Comparison of ENCODE assay signal across 8 cellular contexts in genomic region chr6:27139753-27140522, GRCh38.
DNase-seq lines count a peak whose midpoint lies in the region; ATAC-seq, FAIRE-seq and TF ChIP-seq lines count a peak whose summit lies in the region.

No MANE protein-coding gene starts in this region.

- peak overlapping the region; percentile 98 for H3K4me3 Mint-ChIP-seq in type B pancreatic cell

- TF ChIP-seq POLR2A in GM12878 (IDR thresholded peaks at IDR 0.05; ENCODE audit: low read depth, low read length) (no peak), HepG2 (IDR thresholded peaks at IDR 0.05; ENCODE audit: insufficient read depth in 1 of 2, low read depth in 2 of 2, low read length in 2 of 2) (no peak)

- peak overlapping the region; percentile 94 for H3K27ac ChIP-seq in GM12878 (ENCODE audit: control insufficient read depth, insufficient read depth)
- no peak overlapping the region for H3K27ac ChIP-seq in HepG2 (ENCODE audit: extremely low read length, insufficient read depth, low read length)

- H3K9me3 Mint-ChIP-seq in type B pancreatic cell: no peaks in the 10 kb centered on the region

- H3K79me2 ChIP-seq in GM12878 (ENCODE audit: control insufficient read depth, insufficient read depth, low read length) (peaks cover 62% of the 10 kb centered on the region), HepG2 (ENCODE audit: insufficient read depth, low read length) (no peaks in the 10 kb centered on the region)

- H3K4me3 ChIP-seq in GM12878 (peak overlapping the region; percentile 85), HepG2 (replicated peaks in 1 of 3; ENCODE audit: insufficient read depth in 1 of 3, low read depth in 2 of 3, low read length in 3 of 3) (no peak overlapping the region)

- H3K36me3 ChIP-seq in GM12878 (ENCODE audit: control insufficient read depth in 2 of 2, insufficient read depth in 2 of 2, low read length in 1 of 2) (no peaks in the 10 kb centered on the region; a peak in 1 of 4 replicates), HepG2 (replicated peaks in 1 of 2; ENCODE audit: control insufficient read depth in 1 of 2, insufficient read depth in 2 of 2, low read length in 2 of 2) (no peaks in the 10 kb centered on the region)

- whole genome bisulfite sequencing in GM12878 (ENCODE audit: insufficient coverage, insufficient replicate concordance, low lambda C conversion rate, missing lambda C conversion rate): 1% methylated on average over 18 of the region's 18 CpGs
- 69% methylated on average over 18 of the region's 18 CpGs for whole genome bisulfite sequencing in HepG2 (ENCODE audit: low lambda C conversion rate)

- H3K27me3 ChIP-seq in GM12878 (replicated peaks in 1 of 2; ENCODE audit: control insufficient read depth in 2 of 2, insufficient read depth in 2 of 2, low read length in 1 of 2): no peaks in the 10 kb centered on the region
- no peaks in the 10 kb centered on the region for H3K27me3 ChIP-seq in HepG2 (ENCODE audit: control insufficient read depth in 1 of 2, insufficient read depth in 2 of 2, low read length in 2 of 2)

- peak overlapping the region; percentile 80 for H3K9ac ChIP-seq in GM12878 (ENCODE audit: control insufficient read depth, insufficient read depth, low read length)
- no peak overlapping the region for H3K9ac ChIP-seq in HepG2 (ENCODE audit: insufficient read depth, low read depth, low read length)

- POLR2A ChIA-PET in GM12878 (lab: Charles Lee) (interaction anchor here (0.6 to 1.7 kb wide), 4 partner anchors 7 to 757 kb away, joined by 3 to 7 read pairs (median 5); a partner anchor contains a TSS), HepG2 (lab: Yijun Ruan, JAX) (no interaction called here)

- in situ Hi-C loops in GM12878 (cut with MboI) (no loop called here), HepG2 (cut with HindIII; ENCODE audit: extremely low pct_ligation_motif_present, low pct_unique_long_range_greater_than_20kb) (no loop called here)

- SMC1A ChIA-PET in GM12878 (lab: Charles Lee; ENCODE audit: uncharacterized antibody, unreplicated experiment): interaction anchor here (1.7 kb wide), 1 partner anchor 10 kb away, joined by 5 read pairs; no protein-coding TSS in a partner anchor

- no TSS peak for BruUV-seq in GM12878 (replicated peaks; lab: Mats Ljungman, UMichigan)
- BruUV-seq in HepG2 (replicated peaks; lab: Mats Ljungman, UMichigan): no TSS peak

- peak; percentile 70 for FAIRE-seq in GM12878 (lab: Jason Lieb, UNC)
- FAIRE-seq in HepG2 (lab: Jason Lieb, UNC): peak; percentile 15

- H3K4me2 ChIP-seq in GM12878 (ENCODE audit: control insufficient read depth, insufficient read depth) (peak overlapping the region; percentile 49), HepG2 (ENCODE audit: low read depth, low read length) (no peak overlapping the region)

- TF ChIP-seq RAD21 in GM12878 (IDR thresholded peaks at IDR 0.05; ENCODE audit: insufficient read depth, low read depth, low read length) (no peak), HepG2 (CRISPR knock-in tag; IDR thresholded peaks at IDR 0.05) (no peak)

- no peak for TF ChIP-seq EP300 in GM12878 (IDR thresholded peaks at IDR 0.05; ENCODE audit: borderline replicate concordance in 1 of 2, control insufficient read depth in 1 of 2, low read depth in 2 of 2, low read length in 2 of 2)
- TF ChIP-seq EP300 in HepG2 (IDR thresholded peaks at IDR 0.05; ENCODE audit: low read depth in 2 of 2, low read length in 2 of 2): no peak
- TF ChIP-seq EP300 in HepG2 (CRISPR knock-in tag; IDR thresholded peaks at IDR 0.05; ENCODE audit: borderline replicate concordance): no peak

- H3K4me1 ChIP-seq in GM12878 (ENCODE audit: control insufficient read depth, insufficient read depth, low read length): peaks cover 22% of the 10 kb centered on the region
- H3K4me1 ChIP-seq in HepG2 (ENCODE audit: insufficient read depth, low read length): peaks cover 17% of the 10 kb centered on the region

- no peaks in the 10 kb centered on the region for H3K36me3 Mint-ChIP-seq in type B pancreatic cell

- no peaks in the 10 kb centered on the region for H3K27me3 Mint-ChIP-seq in type B pancreatic cell

- RAD21 ChIA-PET in GM12878 (lab: Charles Lee; ENCODE audit: unreplicated experiment): interaction anchor here (1.2 kb wide), 2 partner anchors 12 to 754 kb away, joined by 3 to 4 read pairs; no protein-coding TSS in a partner anchor

- H3K27ac Mint-ChIP-seq in type B pancreatic cell: peak overlapping the region; percentile 99

- peak; percentile 21 for ATAC-seq in GM21723 (IDR thresholded peaks at IDR 0.05; ENCODE audit: unreplicated experiment)
- peak; percentile 41 for ATAC-seq in GM12878
- no peak for ATAC-seq in HepG2

- intact Hi-C loops in GM12878 (cut with micrococcal nuclease; ENCODE audit: unreplicated experiment) (no loop called here), HepG2 (cut with micrococcal nuclease; ENCODE audit: unreplicated experiment) (no loop called here)

- peaks cover 22% of the 10 kb centered on the region for H3K4me1 Mint-ChIP-seq in type B pancreatic cell (ENCODE audit: unreplicated experiment)

- TF ChIP-seq CTCF in GM12878 (IDR thresholded peaks at IDR 0.05 in 2 of 3, conservative IDR thresholded peaks at IDR 0.05 in 1 of 3; ENCODE audit: control insufficient read depth in 2 of 3, extremely low read depth in 1 of 3, insufficient read depth in 1 of 3, low read depth in 3 of 3, low read length in 3 of 3) (no peak), HepG2 (CRISPR knock-in tag; IDR thresholded peaks at IDR 0.05) (no peak), type B pancreatic cell (conservative IDR thresholded peaks at IDR 0.05) (peak; percentile 8)

- DNase-seq in GF-D8 (lab: John Stamatoyannopoulos, UW): peak; percentile 15
- DNase-seq in MV-4-11 (lab: John Stamatoyannopoulos, UW): peak; percentile 77
- no peak for DNase-seq in GM12878 (ENCODE audit: low read depth, low spot score)
- no peak for DNase-seq in HepG2 (ENCODE audit: low spot score)
- DNase-seq in type B pancreatic cell (ENCODE audit: extremely low spot score, unreplicated experiment): no peak
- DNase-seq in medulla oblongata (ENCODE audit: extremely low spot score): no peak
- DNase-seq in amniotic stem cell (lab: John Stamatoyannopoulos, UW): no peak

- H3K9me3 ChIP-seq in GM12878 (replicated peaks; ENCODE audit: control insufficient read depth, insufficient read depth, low read length): no peaks in the 10 kb centered on the region
- H3K9me3 ChIP-seq in HepG2 (ENCODE audit: low read length): no peaks in the 10 kb centered on the region

- CTCF ChIA-PET in GM12878 (lab: Yijun Ruan, JAX) (interaction anchor here (0.6 to 2.0 kb wide), 4 partner anchors 10 to 1096 kb away, joined by 3 to 5 read pairs (median 4); a partner anchor contains a TSS), HepG2 (lab: Yijun Ruan, JAX; ENCODE audit: low intra/inter-chr PET ratio, low total read pairs) (no interaction called here)

- H2AFZ ChIP-seq in GM12878 (ENCODE audit: control insufficient read depth, low read depth, low read length) (no peak overlapping the region), HepG2 (ENCODE audit: low read length) (no peak overlapping the region)

- H4K20me1 ChIP-seq in GM12878 (ENCODE audit: control insufficient read depth, insufficient read depth) (no peaks in the 10 kb centered on the region), HepG2 (ENCODE audit: insufficient read depth, low read length) (no peaks in the 10 kb centered on the region)

TF ChIP-seq in GM12878, 131 proteins besides CTCF, POLR2A, EP300 and RAD21 (continues in another document):
- TF ChIP-seq MTA2 (IDR thresholded peaks at IDR 0.05; ENCODE audit: low read depth): 0 out of 2 replicates have a peak, but pooled peaks have one; percentile 5
- TF ChIP-seq POLR2AphosphoS5 (IDR thresholded peaks at IDR 0.05; ENCODE audit: low read length): peak; percentile 80
- TF ChIP-seq PML (IDR thresholded peaks at IDR 0.05; ENCODE audit: low read length): peak; percentile 71; the same call in 1 of the 2 replicates
- TF ChIP-seq STAT3 (IDR thresholded peaks at IDR 0.05; ENCODE audit: low read depth, low read length): no peak
- TF ChIP-seq EGR1 (IDR thresholded peaks at IDR 0.05; ENCODE audit: borderline replicate concordance in 1 of 2, low read depth in 2 of 2, low read length in 2 of 2): 0 out of 3 replicates have a peak, but pooled peaks of 1 of the 2 experiments have one; percentile 28
- TF ChIP-seq, protein P1, sequence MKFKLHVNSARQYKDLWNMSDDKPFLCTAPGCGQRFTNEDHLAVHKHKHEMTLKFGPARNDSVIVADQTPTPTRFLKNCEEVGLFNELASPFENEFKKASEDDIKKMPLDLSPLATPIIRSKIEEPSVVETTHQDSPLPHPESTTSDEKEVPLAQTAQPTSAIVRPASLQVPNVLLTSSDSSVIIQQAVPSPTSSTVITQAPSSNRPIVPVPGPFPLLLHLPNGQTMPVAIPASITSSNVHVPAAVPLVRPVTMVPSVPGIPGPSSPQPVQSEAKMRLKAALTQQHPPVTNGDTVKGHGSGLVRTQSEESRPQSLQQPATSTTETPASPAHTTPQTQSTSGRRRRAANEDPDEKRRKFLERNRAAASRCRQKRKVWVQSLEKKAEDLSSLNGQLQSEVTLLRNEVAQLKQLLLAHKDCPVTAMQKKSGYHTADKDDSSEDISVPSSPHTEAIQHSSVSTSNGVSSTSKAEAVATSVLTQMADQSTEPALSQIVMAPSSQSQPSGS (IDR thresholded peaks at IDR 0.05; ENCODE audit: low read length): no peak

TF ChIP-seq in HepG2, 621 proteins besides CTCF, POLR2A, EP300 and RAD21:
- peak; percentile 67; the same call in 1 of the 2 replicates for TF ChIP-seq ZBTB33 (CRISPR knock-in tag; IDR thresholded peaks at IDR 0.05)
- no peak for TF ChIP-seq ZNF432 (CRISPR knock-in tag; IDR thresholded peaks at IDR 0.05; ENCODE audit: borderline replicate concordance)

Comparison
In these comparisons a context has a peak if more than half of its experiments do, and no peak if none do; other contexts are left out.
1. DNase-seq: peak in GF-D8 (single experiment) and MV-4-11 (single experiment); none in GM12878 (single experiment), HepG2 (single experiment), type B pancreatic cell (single experiment), medulla oblongata (single experiment) and amniotic stem cell (single experiment).